In the genomic region with DNA sequence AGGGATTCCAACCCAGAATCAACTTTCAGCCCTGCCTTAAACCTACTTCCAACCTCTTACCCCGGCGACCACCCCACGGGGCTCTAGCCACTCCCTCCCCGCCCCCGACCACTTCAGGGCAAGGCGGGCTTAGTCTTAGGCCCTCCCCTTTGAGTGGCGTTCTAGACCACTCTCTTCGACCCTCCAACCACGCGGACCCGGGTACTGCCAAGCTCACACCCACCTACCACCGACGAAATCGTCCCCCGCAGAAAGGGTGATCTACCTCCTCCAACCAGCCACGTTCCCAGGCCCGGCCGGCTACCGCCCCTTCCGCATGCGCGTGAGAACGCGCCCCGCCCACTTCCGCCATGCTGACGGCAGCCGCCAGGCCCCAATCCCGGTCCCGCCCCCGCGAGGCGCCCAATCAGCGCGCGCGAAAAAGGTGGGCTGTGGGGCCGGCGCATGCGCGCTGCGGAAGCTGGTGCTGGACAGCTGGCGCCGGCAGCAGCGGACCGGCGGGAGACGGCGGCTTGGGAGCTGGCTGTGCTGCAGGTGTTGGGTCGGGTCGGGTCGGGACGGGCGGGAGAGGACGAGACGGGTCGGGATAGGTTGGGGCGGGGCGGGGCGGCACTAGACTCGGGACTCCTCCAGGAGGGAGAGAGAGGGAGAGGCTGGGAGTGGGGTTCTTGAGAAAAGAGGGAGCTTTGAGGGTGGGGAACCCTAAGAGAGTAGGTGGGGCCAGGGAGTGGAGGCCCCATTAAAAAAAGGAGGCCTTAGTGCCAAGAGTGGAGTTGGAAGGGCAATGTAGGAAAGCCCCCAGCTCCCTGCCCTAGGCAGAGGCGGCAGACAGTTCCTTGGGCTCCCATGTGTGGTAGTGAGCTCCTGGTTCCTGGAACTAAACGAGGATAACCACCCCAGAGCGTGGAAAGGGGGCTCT, we compare ENCODE assay signal across 1 cellular context.
TF ChIP-seq lines count a peak whose summit lies in the region.

A gene with protein sequence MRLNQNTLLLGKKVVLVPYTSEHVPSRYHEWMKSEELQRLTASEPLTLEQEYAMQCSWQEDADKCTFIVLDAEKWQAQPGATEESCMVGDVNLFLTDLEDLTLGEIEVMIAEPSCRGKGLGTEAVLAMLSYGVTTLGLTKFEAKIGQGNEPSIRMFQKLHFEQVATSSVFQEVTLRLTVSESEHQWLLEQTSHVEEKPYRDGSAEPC (minus strand): TSS at position 302 of the 919 bp plus-strand sequence. CDS start 647 bp downstream, outside the sequence.

TF ChIP-seq in HEK293, 187 proteins besides CTCF, POLR2A, EP300 and RAD21 (continued from another document and continues in another):
- TF ChIP-seq ZNF837 (tag by site-specific recombination; IDR thresholded peaks at IDR 0.05) (no peak), WT1 (tag by site-specific recombination; IDR thresholded peaks at IDR 0.05) (no peak), ZNF677 (tag by site-specific recombination; IDR thresholded peaks at IDR 0.05) (no peak), SALL2 (tag by site-specific recombination; IDR thresholded peaks at IDR 0.05; ENCODE audit: borderline replicate concordance) (no peak), ZNF311 (tag by site-specific recombination; IDR thresholded peaks at IDR 0.05; ENCODE audit: borderline replicate concordance) (no peak), ZNF501 (tag by site-specific recombination; IDR thresholded peaks at IDR 0.05) (peak; percentile 62; the same call in 1 of the 2 replicates), ZNF23 (tag by site-specific recombination; IDR thresholded peaks at IDR 0.05; ENCODE audit: borderline replicate concordance) (no peak), IKZF3 (tag by site-specific recombination; IDR thresholded peaks at IDR 0.05) (no peak), YY2 (tag by site-specific recombination; IDR thresholded peaks at IDR 0.05) (peak; percentile 73), REPIN1 (tag by site-specific recombination; IDR thresholded peaks at IDR 0.05; ENCODE audit: low read depth) (no peak), ZNF16 (tag by site-specific recombination; IDR thresholded peaks at IDR 0.05; ENCODE audit: low read depth) (no peak), ZNF629 (tag by site-specific recombination; IDR thresholded peaks at IDR 0.05) (peak; percentile 46; the same call in 1 of the 2 replicates), SETDB1 (IDR thresholded peaks at IDR 0.05; ENCODE audit: insufficient read length, low read length) (no peak), ZBTB20 (tag by site-specific recombination; IDR thresholded peaks at IDR 0.05) (peak; percentile 85; the same call in 1 of the 2 replicates), FEZF1 (tag by site-specific recombination; IDR thresholded peaks at IDR 0.05) (no peak), ZNF19 (tag by site-specific recombination; IDR thresholded peaks at IDR 0.05; ENCODE audit: low read depth) (no peak), ZNF549 (tag by site-specific recombination; IDR thresholded peaks at IDR 0.05) (no peak), MEIS1 (CRISPR knock-in tag; IDR thresholded peaks at IDR 0.05; ENCODE audit: borderline replicate concordance) (no peak), ZNF112 (tag by site-specific recombination; IDR thresholded peaks at IDR 0.05) (no peak), ZNF426 (tag by site-specific recombination; IDR thresholded peaks at IDR 0.05) (no peak), KLF1 (tag by site-specific recombination; IDR thresholded peaks at IDR 0.05) (peak; percentile 83), KLF7 (tag by site-specific recombination; IDR thresholded peaks at IDR 0.05; ENCODE audit: borderline replicate concordance) (0 out of 2 replicates have a peak, but pooled peaks have one; percentile 62), ZNF366 (tag by site-specific recombination; conservative IDR thresholded peaks at IDR 0.05) (no peak)
- TF ChIP-seq, protein P1, sequence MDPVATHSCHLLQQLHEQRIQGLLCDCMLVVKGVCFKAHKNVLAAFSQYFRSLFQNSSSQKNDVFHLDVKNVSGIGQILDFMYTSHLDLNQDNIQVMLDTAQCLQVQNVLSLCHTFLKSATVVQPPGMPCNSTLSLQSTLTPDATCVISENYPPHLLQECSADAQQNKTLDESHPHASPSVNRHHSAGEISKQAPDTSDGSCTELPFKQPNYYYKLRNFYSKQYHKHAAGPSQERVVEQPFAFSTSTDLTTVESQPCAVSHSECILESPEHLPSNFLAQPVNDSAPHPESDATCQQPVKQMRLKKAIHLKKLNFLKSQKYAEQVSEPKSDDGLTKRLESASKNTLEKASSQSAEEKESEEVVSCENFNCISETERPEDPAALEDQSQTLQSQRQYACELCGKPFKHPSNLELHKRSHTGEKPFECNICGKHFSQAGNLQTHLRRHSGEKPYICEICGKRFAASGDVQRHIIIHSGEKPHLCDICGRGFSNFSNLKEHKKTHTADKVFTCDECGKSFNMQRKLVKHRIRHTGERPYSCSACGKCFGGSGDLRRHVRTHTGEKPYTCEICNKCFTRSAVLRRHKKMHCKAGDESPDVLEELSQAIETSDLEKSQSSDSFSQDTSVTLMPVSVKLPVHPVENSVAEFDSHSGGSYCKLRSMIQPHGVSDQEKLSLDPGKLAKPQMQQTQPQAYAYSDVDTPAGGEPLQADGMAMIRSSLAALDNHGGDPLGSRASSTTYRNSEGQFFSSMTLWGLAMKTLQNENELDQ (tag by site-specific recombination; IDR thresholded peaks at IDR 0.05; ENCODE audit: low read depth), result no peak
- TF ChIP-seq, protein P2, sequence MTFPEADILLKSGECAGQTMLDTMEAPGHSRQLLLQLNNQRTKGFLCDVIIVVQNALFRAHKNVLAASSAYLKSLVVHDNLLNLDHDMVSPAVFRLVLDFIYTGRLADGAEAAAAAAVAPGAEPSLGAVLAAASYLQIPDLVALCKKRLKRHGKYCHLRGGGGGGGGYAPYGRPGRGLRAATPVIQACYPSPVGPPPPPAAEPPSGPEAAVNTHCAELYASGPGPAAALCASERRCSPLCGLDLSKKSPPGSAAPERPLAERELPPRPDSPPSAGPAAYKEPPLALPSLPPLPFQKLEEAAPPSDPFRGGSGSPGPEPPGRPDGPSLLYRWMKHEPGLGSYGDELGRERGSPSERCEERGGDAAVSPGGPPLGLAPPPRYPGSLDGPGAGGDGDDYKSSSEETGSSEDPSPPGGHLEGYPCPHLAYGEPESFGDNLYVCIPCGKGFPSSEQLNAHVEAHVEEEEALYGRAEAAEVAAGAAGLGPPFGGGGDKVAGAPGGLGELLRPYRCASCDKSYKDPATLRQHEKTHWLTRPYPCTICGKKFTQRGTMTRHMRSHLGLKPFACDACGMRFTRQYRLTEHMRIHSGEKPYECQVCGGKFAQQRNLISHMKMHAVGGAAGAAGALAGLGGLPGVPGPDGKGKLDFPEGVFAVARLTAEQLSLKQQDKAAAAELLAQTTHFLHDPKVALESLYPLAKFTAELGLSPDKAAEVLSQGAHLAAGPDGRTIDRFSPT (tag by site-specific recombination; IDR thresholded peaks at IDR 0.05), result no peak
- TF ChIP-seq, protein P3, sequence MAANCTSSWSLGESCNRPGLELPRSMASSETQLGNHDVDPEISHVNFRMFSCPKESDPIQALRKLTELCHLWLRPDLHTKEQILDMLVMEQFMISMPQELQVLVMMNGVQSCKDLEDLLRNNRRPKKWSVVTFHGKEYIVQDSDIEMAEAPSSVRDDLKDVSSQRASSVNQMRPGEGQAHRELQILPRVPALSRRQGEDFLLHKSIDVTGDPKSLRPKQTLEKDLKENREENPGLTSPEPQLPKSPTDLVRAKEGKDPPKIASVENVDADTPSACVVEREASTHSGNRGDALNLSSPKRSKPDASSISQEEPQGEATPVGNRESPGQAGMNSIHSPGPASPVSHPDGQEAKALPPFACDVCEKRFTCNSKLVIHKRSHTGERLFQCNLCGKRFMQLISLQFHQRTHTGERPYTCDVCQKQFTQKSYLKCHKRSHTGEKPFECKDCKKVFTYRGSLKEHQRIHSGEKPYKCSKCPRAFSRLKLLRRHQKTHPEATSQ (tag by site-specific recombination; IDR thresholded peaks at IDR 0.05), result no peak
- TF ChIP-seq, protein P4, sequence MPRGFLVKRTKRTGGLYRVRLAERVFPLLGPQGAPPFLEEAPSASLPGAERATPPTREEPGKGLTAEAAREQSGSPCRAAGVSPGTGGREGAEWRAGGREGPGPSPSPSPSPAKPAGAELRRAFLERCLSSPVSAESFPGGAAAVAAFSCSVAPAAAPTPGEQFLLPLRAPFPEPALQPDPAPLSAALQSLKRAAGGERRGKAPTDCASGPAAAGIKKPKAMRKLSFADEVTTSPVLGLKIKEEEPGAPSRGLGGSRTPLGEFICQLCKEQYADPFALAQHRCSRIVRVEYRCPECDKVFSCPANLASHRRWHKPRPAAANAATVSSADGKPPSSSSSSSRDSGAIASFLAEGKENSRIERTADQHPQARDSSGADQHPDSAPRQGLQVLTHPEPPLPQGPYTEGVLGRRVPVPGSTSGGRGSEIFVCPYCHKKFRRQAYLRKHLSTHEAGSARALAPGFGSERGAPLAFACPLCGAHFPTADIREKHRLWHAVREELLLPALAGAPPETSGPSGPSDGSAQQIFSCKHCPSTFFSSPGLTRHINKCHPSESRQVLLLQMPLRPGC (tag by site-specific recombination; IDR thresholded peaks at IDR 0.05), result no peak
- TF ChIP-seq, protein P5, sequence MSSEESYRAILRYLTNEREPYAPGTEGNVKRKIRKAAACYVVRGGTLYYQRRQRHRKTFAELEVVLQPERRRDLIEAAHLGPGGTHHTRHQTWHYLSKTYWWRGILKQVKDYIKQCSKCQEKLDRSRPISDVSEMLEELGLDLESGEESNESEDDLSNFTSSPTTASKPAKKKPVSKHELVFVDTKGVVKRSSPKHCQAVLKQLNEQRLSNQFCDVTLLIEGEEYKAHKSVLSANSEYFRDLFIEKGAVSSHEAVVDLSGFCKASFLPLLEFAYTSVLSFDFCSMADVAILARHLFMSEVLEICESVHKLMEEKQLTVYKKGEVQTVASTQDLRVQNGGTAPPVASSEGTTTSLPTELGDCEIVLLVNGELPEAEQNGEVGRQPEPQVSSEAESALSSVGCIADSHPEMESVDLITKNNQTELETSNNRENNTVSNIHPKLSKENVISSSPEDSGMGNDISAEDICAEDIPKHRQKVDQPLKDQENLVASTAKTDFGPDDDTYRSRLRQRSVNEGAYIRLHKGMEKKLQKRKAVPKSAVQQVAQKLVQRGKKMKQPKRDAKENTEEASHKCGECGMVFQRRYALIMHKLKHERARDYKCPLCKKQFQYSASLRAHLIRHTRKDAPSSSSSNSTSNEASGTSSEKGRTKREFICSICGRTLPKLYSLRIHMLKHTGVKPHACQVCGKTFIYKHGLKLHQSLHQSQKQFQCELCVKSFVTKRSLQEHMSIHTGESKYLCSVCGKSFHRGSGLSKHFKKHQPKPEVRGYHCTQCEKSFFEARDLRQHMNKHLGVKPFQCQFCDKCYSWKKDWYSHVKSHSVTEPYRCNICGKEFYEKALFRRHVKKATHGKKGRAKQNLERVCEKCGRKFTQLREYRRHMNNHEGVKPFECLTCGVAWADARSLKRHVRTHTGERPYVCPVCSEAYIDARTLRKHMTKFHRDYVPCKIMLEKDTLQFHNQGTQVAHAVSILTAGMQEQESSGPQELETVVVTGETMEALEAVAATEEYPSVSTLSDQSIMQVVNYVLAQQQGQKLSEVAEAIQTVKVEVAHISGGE (tag by site-specific recombination; conservative IDR thresholded peaks at IDR 0.05; ENCODE audit: low read depth), result peak; percentile 34; the same call in 1 of the 2 replicates
- TF ChIP-seq, protein P6, sequence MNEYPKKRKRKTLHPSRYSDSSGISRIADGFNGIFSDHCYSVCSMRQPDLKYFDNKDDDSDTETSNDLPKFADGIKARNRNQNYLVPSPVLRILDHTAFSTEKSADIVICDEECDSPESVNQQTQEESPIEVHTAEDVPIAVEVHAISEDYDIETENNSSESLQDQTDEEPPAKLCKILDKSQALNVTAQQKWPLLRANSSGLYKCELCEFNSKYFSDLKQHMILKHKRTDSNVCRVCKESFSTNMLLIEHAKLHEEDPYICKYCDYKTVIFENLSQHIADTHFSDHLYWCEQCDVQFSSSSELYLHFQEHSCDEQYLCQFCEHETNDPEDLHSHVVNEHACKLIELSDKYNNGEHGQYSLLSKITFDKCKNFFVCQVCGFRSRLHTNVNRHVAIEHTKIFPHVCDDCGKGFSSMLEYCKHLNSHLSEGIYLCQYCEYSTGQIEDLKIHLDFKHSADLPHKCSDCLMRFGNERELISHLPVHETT (tag by site-specific recombination; IDR thresholded peaks at IDR 0.05), result 0 out of 2 replicates have a peak, but pooled peaks have one; percentile 37
- TF ChIP-seq, protein P7, sequence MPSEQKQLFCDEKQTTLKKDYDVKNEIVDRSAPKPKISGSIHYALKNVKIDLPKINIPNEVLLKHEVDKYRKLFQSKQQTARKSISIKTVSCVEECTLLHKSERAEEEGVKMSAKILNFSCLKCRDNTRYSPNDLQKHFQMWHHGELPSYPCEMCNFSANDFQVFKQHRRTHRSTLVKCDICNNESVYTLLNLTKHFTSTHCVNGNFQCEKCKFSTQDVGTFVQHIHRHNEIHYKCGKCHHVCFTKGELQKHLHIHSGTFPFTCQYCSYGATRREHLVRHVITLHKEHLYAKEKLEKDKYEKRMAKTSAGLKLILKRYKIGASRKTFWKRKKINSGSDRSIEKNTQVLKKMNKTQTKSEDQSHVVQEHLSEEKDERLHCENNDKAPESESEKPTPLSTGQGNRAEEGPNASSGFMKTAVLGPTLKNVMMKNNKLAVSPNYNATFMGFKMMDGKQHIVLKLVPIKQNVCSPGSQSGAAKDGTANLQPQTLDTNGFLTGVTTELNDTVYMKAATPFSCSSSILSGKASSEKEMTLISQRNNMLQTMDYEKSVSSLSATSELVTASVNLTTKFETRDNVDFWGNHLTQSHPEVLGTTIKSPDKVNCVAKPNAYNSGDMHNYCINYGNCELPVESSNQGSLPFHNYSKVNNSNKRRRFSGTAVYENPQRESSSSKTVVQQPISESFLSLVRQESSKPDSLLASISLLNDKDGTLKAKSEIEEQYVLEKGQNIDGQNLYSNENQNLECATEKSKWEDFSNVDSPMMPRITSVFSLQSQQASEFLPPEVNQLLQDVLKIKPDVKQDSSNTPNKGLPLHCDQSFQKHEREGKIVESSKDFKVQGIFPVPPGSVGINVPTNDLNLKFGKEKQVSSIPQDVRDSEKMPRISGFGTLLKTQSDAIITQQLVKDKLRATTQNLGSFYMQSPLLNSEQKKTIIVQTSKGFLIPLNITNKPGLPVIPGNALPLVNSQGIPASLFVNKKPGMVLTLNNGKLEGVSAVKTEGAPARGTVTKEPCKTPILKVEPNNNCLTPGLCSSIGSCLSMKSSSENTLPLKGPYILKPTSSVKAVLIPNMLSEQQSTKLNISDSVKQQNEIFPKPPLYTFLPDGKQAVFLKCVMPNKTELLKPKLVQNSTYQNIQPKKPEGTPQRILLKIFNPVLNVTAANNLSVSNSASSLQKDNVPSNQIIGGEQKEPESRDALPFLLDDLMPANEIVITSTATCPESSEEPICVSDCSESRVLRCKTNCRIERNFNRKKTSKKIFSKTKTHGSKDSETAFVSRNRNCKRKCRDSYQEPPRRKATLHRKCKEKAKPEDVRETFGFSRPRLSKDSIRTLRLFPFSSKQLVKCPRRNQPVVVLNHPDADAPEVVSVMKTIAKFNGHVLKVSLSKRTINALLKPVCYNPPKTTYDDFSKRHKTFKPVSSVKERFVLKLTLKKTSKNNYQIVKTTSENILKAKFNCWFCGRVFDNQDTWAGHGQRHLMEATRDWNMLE (tag by site-specific recombination; conservative IDR thresholded peaks at IDR 0.05; ENCODE audit: low read depth), result no peak
- TF ChIP-seq, protein P8, sequence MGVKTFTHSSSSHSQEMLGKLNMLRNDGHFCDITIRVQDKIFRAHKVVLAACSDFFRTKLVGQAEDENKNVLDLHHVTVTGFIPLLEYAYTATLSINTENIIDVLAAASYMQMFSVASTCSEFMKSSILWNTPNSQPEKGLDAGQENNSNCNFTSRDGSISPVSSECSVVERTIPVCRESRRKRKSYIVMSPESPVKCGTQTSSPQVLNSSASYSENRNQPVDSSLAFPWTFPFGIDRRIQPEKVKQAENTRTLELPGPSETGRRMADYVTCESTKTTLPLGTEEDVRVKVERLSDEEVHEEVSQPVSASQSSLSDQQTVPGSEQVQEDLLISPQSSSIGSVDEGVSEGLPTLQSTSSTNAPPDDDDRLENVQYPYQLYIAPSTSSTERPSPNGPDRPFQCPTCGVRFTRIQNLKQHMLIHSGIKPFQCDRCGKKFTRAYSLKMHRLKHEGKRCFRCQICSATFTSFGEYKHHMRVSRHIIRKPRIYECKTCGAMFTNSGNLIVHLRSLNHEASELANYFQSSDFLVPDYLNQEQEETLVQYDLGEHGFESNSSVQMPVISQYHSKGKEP (tag by site-specific recombination; IDR thresholded peaks at IDR 0.05), result no peak
